Comparison of ENCODE assay signal across 26 cellular contexts in genomic region chr17:12288007-12288406, GRCh38.
"Had no signal": no experiment of that assay in that cellular context is flagged by ENCODE, and none has a peak within 500 bp of the region (broad histone marks: within the 10 kb centered on the region; RNA-seq: fewer than 3 reads in every experiment).

No MANE protein-coding gene starts in this region.

- H3K4me2 ChIP-seq: SK-N-SH had no signal

- H3K36me3 Mint-ChIP-seq: activated naive CD4-positive, alpha-beta T cell treated with anti-CD3 and anti-CD28 coated beads, Interleukin-2, amount 10 ng/mL, durations not matched to agents 7 days and 5 days; activated naive CD8-positive, alpha-beta T cell treated with anti-CD3 and anti-CD28 coated beads for 36 hours had no signal

- H3K27ac Mint-ChIP-seq: activated CD8-positive, alpha-beta T cell treated with anti-CD3 and anti-CD28 coated beads for 36 hours; activated naive CD4-positive, alpha-beta T cell treated with anti-CD3 and anti-CD28 coated beads, Interleukin-2, amount 10 ng/mL, durations not matched to agents 7 days and 5 days; activated naive CD8-positive, alpha-beta T cell treated with anti-CD3 and anti-CD28 coated beads for 36 hours; activated T-cell treated with anti-CD3 and anti-CD28 coated beads, Interleukin-2, amount 50 U/mL, for 72 hours; activated T-helper 2 cell treated with anti-CD3 and anti-CD28 coated beads, Interferon-gamma antibody, Interleukin-2, Interleukin-4, amounts not matched to agents 10 μg/mL and 5 μg/mL and 100 μg/mL, durations not matched to agents 14 hours and 24 hours and 36 hours had no signal

- H3K9me3 Mint-ChIP-seq: activated naive CD8-positive, alpha-beta T cell treated with anti-CD3 and anti-CD28 coated beads for 36 hours had no signal

- H3K36me3 ChIP-seq: Peyer's patch, SJCRH30 had no signal

- ATAC-seq: activated CD8-positive, alpha-beta T cell treated with anti-CD3 and anti-CD28 coated beads for 36 hours; activated T-cell treated with anti-CD3 and anti-CD28 coated beads, Interleukin-2, amount 50 U/mL, for 72 hours had no signal

- H3K9me3 ChIP-seq: Peyer's patch, SJCRH30, SK-N-SH had no signal

- H3K4me1 Mint-ChIP-seq: activated naive CD4-positive, alpha-beta T cell treated with anti-CD3 and anti-CD28 coated beads, Interleukin-2, amount 10 ng/mL, durations not matched to agents 7 days and 5 days; activated naive CD8-positive, alpha-beta T cell treated with anti-CD3 and anti-CD28 coated beads for 36 hours had no signal

- H3K4me3 ChIP-seq: Peyer's patch, SJCRH30 had no signal

- DNase-seq: activated CD4-positive, CD25-positive, alpha-beta regulatory T cell; activated CD8-positive, alpha-beta memory T cell treated with anti-CD3 and anti-CD28 coated beads, Interleukin-2, amount 50 U/mL, for 4 hours; activated CD8-positive, alpha-beta T cell treated with anti-CD3 and anti-CD28 coated beads for 36 hours; activated gamma-delta T cell treated with Interleukin-2 at 50 U/mL for 16 hours; activated naive CD4-positive, alpha-beta T cell treated with anti-CD3 and anti-CD28 coated beads, Interleukin-2, amount 10 ng/mL, durations not matched to agents 7 days and 5 days; activated naive CD8-positive, alpha-beta T cell treated with anti-CD3 and anti-CD28 coated beads for 36 hours; activated T-cell treated with anti-CD3 and anti-CD28 coated beads, Interleukin-2, amount 50 U/mL, for 72 hours; central memory CD4-positive, alpha-beta T cell; Kasumi-1; KBM-7; NCI-H1048; NCI-H1930; NCI-H2171 treated with DMSO at 0.1 percent for 48 hours; NCI-H345; NCI-H510A; NCI-H526 treated with DMSO at 0.1 percent for 48 hours; NCI-H82; NK-92 treated with Interleukin-12 subunit alpha and Interleukin-12 subunit beta, amount 100 ng/mL, for 24 hours; Peyer's patch; Right ventricle myocardium superior; SJCRH30; SK-N-SH; T-helper 1 cell had no signal

- H3K4me3 Mint-ChIP-seq: activated CD8-positive, alpha-beta T cell treated with anti-CD3 and anti-CD28 coated beads for 36 hours; activated naive CD4-positive, alpha-beta T cell treated with anti-CD3 and anti-CD28 coated beads, Interleukin-2, amount 10 ng/mL, durations not matched to agents 7 days and 5 days; activated naive CD8-positive, alpha-beta T cell treated with anti-CD3 and anti-CD28 coated beads for 36 hours; activated T-cell treated with anti-CD3 and anti-CD28 coated beads, Interleukin-2, amount 50 U/mL, for 72 hours had no signal

- H3K4me1 ChIP-seq: Peyer's patch, SJCRH30 had no signal

- H3K9me2 ChIP-seq: SK-N-SH had no signal

- H3K27me3 ChIP-seq: Peyer's patch had no signal

- H3K27me3 Mint-ChIP-seq: activated CD8-positive, alpha-beta T cell treated with anti-CD3 and anti-CD28 coated beads for 36 hours; activated naive CD4-positive, alpha-beta T cell treated with anti-CD3 and anti-CD28 coated beads, Interleukin-2, amount 10 ng/mL, durations not matched to agents 7 days and 5 days had no signal

- H3K9ac ChIP-seq: SK-N-SH had no signal

- H3K27ac ChIP-seq: Peyer's patch, RWPE1, SJCRH30, VCaP had no signal
